1 cellular context compared by ENCODE assay signal in genomic region chr2:19989681-19990415, GRCh38.
TF ChIP-seq lines count a peak whose summit lies in the region.

TSS of gene WDR35 (minus strand) at chr2:19990105. CDS start at chr2:19990015, 90 bp downstream.

TF ChIP-seq in HEK293, 187 proteins besides CTCF, POLR2A, EP300 and RAD21 (continued from another document and continues in another):
- TF ChIP-seq, protein P1, sequence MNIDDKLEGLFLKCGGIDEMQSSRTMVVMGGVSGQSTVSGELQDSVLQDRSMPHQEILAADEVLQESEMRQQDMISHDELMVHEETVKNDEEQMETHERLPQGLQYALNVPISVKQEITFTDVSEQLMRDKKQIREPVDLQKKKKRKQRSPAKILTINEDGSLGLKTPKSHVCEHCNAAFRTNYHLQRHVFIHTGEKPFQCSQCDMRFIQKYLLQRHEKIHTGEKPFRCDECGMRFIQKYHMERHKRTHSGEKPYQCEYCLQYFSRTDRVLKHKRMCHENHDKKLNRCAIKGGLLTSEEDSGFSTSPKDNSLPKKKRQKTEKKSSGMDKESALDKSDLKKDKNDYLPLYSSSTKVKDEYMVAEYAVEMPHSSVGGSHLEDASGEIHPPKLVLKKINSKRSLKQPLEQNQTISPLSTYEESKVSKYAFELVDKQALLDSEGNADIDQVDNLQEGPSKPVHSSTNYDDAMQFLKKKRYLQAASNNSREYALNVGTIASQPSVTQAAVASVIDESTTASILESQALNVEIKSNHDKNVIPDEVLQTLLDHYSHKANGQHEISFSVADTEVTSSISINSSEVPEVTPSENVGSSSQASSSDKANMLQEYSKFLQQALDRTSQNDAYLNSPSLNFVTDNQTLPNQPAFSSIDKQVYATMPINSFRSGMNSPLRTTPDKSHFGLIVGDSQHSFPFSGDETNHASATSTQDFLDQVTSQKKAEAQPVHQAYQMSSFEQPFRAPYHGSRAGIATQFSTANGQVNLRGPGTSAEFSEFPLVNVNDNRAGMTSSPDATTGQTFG (tag by site-specific recombination; IDR thresholded peaks at IDR 0.05; ENCODE audit: borderline replicate concordance), result no peak
- TF ChIP-seq, protein P2, sequence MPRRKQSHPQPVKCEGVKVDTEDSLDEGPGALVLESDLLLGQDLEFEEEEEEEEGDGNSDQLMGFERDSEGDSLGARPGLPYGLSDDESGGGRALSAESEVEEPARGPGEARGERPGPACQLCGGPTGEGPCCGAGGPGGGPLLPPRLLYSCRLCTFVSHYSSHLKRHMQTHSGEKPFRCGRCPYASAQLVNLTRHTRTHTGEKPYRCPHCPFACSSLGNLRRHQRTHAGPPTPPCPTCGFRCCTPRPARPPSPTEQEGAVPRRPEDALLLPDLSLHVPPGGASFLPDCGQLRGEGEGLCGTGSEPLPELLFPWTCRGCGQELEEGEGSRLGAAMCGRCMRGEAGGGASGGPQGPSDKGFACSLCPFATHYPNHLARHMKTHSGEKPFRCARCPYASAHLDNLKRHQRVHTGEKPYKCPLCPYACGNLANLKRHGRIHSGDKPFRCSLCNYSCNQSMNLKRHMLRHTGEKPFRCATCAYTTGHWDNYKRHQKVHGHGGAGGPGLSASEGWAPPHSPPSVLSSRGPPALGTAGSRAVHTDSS (tag by site-specific recombination; IDR thresholded peaks at IDR 0.05), result no peak
- peak; percentile 76 for TF ChIP-seq ZFHX2 (tag by site-specific recombination; conservative IDR thresholded peaks at IDR 0.05)
- TF ChIP-seq ATF2 (tag by site-specific recombination; IDR thresholded peaks at IDR 0.05; ENCODE audit: low read depth), result no peak
- no peak for TF ChIP-seq ZNF175 (tag by site-specific recombination; IDR thresholded peaks at IDR 0.05)
- TF ChIP-seq TRIM28 (IDR thresholded peaks at IDR 0.05; ENCODE audit: borderline replicate concordance, low read length), result no peak
- TF ChIP-seq, protein P3, sequence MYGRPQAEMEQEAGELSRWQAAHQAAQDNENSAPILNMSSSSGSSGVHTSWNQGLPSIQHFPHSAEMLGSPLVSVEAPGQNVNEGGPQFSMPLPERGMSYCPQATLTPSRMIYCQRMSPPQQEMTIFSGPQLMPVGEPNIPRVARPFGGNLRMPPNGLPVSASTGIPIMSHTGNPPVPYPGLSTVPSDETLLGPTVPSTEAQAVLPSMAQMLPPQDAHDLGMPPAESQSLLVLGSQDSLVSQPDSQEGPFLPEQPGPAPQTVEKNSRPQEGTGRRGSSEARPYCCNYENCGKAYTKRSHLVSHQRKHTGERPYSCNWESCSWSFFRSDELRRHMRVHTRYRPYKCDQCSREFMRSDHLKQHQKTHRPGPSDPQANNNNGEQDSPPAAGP (tag by site-specific recombination; IDR thresholded peaks at IDR 0.05), result 0 out of 2 replicates have a peak, but pooled peaks have one; percentile 28
- no peak for TF ChIP-seq ZSCAN30 (tag by site-specific recombination; IDR thresholded peaks at IDR 0.05)
- TF ChIP-seq, protein P4, sequence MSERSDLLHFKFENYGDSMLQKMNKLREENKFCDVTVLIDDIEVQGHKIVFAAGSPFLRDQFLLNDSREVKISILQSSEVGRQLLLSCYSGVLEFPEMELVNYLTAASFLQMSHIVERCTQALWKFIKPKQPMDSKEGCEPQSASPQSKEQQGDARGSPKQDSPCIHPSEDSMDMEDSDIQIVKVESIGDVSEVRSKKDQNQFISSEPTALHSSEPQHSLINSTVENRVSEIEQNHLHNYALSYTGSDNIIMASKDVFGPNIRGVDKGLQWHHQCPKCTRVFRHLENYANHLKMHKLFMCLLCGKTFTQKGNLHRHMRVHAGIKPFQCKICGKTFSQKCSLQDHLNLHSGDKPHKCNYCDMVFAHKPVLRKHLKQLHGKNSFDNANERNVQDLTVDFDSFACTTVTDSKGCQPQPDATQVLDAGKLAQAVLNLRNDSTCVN (tag by site-specific recombination; optimal IDR thresholded peaks at IDR 0.05), result peak; percentile 62
- TF ChIP-seq ZEB2 (tag by site-specific recombination; IDR thresholded peaks at IDR 0.05), result peak; percentile 85
- TF ChIP-seq ZNF16 (tag by site-specific recombination; IDR thresholded peaks at IDR 0.05; ENCODE audit: low read depth), result no peak
- TF ChIP-seq, protein P5, sequence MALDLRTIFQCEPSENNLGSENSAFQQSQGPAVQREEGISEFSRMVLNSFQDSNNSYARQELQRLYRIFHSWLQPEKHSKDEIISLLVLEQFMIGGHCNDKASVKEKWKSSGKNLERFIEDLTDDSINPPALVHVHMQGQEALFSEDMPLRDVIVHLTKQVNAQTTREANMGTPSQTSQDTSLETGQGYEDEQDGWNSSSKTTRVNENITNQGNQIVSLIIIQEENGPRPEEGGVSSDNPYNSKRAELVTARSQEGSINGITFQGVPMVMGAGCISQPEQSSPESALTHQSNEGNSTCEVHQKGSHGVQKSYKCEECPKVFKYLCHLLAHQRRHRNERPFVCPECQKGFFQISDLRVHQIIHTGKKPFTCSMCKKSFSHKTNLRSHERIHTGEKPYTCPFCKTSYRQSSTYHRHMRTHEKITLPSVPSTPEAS (tag by site-specific recombination; IDR thresholded peaks at IDR 0.05), result no peak
- no peak for TF ChIP-seq ZNF248 (tag by site-specific recombination; IDR thresholded peaks at IDR 0.05)
- TF ChIP-seq YY2 (tag by site-specific recombination; IDR thresholded peaks at IDR 0.05), result 0 out of 2 replicates have a peak, but pooled peaks have one; percentile 16
- TF ChIP-seq, protein P6, sequence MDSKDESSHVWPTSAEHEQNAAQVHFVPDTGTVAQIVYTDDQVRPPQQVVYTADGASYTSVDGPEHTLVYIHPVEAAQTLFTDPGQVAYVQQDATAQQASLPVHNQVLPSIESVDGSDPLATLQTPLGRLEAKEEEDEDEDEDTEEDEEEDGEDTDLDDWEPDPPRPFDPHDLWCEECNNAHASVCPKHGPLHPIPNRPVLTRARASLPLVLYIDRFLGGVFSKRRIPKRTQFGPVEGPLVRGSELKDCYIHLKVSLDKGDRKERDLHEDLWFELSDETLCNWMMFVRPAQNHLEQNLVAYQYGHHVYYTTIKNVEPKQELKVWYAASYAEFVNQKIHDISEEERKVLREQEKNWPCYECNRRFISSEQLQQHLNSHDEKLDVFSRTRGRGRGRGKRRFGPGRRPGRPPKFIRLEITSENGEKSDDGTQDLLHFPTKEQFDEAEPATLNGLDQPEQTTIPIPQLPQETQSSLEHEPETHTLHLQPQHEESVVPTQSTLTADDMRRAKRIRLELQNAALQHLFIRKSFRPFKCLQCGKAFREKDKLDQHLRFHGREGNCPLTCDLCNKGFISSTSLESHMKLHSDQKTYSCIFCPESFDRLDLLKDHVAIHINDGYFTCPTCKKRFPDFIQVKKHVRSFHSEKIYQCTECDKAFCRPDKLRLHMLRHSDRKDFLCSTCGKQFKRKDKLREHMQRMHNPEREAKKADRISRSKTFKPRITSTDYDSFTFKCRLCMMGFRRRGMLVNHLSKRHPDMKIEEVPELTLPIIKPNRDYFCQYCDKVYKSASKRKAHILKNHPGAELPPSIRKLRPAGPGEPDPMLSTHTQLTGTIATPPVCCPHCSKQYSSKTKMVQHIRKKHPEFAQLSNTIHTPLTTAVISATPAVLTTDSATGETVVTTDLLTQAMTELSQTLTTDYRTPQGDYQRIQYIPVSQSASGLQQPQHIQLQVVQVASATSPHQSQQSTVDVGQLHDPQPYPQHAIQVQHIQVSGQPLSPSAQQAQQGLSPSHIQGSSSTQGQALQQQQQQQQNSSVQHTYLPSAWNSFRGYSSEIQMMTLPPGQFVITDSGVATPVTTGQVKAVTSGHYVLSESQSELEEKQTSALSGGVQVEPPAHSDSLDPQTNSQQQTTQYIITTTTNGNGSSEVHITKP (tag by site-specific recombination; IDR thresholded peaks at IDR 0.05), result no peak
- TF ChIP-seq SP2 (tag by site-specific recombination; IDR thresholded peaks at IDR 0.05), result peak; percentile 73
- TF ChIP-seq HOXA7 (CRISPR knock-in tag; IDR thresholded peaks at IDR 0.05; ENCODE audit: borderline replicate concordance), result no peak
- no peak for TF ChIP-seq ZNF843 (tag by site-specific recombination; IDR thresholded peaks at IDR 0.05)
- TF ChIP-seq PRDM2 (tag by site-specific recombination; IDR thresholded peaks at IDR 0.05; ENCODE audit: borderline replicate concordance), result no peak
- TF ChIP-seq ZNF121 (tag by site-specific recombination; IDR thresholded peaks at IDR 0.05), result no peak
- no peak for TF ChIP-seq ZNF571 (tag by site-specific recombination; IDR thresholded peaks at IDR 0.05)
- TF ChIP-seq ZNF626 (tag by site-specific recombination; IDR thresholded peaks at IDR 0.05), result no peak
- TF ChIP-seq ZNF423 (tag by site-specific recombination; IDR thresholded peaks at IDR 0.05), result no peak
- TF ChIP-seq ZNF555 (tag by site-specific recombination; conservative IDR thresholded peaks at IDR 0.05), result no peak
- TF ChIP-seq ZNF394 (tag by site-specific recombination; IDR thresholded peaks at IDR 0.05; ENCODE audit: borderline replicate concordance), result peak; percentile 72
- no peak for TF ChIP-seq RBAK (tag by site-specific recombination; IDR thresholded peaks at IDR 0.05)
- TF ChIP-seq, protein P7, sequence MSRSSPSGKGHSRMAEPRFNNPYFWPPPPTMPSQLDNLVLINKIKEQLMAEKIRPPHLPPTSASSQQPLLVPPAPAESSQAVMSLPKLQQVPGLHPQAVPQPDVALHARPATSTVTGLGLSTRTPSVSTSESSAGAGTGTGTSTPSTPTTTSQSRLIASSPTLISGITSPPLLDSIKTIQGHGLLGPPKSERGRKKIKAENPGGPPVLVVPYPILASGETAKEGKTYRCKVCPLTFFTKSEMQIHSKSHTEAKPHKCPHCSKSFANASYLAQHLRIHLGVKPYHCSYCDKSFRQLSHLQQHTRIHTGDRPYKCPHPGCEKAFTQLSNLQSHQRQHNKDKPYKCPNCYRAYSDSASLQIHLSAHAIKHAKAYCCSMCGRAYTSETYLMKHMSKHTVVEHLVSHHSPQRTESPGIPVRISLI (tag by site-specific recombination; IDR thresholded peaks at IDR 0.05), result no peak
- no peak for TF ChIP-seq ZNF214 (tag by site-specific recombination; IDR thresholded peaks at IDR 0.05; ENCODE audit: borderline replicate concordance)
- no peak for TF ChIP-seq ZBTB44 (tag by site-specific recombination; IDR thresholded peaks at IDR 0.05)
